In genomic region chr11:73493838-73494598, GRCh38 we compare ENCODE assay signal across 10 cellular contexts.
DNase-seq lines count a peak whose midpoint lies in the region; ATAC-seq, FAIRE-seq and TF ChIP-seq lines count a peak whose summit lies in the region.
"Had no signal": no experiment of that assay in that cellular context is flagged by ENCODE, and none has a peak within 500 bp of the region (broad histone marks: within the 10 kb centered on the region; RNA-seq: fewer than 3 reads in every experiment).

No MANE protein-coding gene starts in this region.

- ATAC-seq in A549 (peak in 1 of 2 experiments; percentile 71; a peak in 3 of 6 replicates), HG03439 (IDR thresholded peaks at IDR 0.05; ENCODE audit: unreplicated experiment) (no peak), natural killer cell (no peak), GM18907 (IDR thresholded peaks at IDR 0.05; ENCODE audit: unreplicated experiment) (no peak)

- H3K9me3 Mint-ChIP-seq in natural killer cell (no peaks in the 10 kb centered on the region), mesothelial cell of epicardium (peaks cover 14% of the 10 kb centered on the region)

- H3K36me3 Mint-ChIP-seq in natural killer cell (no peaks in the 10 kb centered on the region), mesothelial cell of epicardium (peaks cover 27% of the 10 kb centered on the region)

- intact Hi-C loops in natural killer cell (cut with micrococcal nuclease): no loop called here

- POLR2A ChIA-PET in A549 (lab: Yijun Ruan, JAX): no interaction called here

- WGBS in A549 (ENCODE audit: missing lambda C conversion rate): 79% methylated on average over 2 of the region's 2 CpGs
- 76% methylated on average over 2 of the region's 2 CpGs for WGBS in HUES64

- H3K4me3 Mint-ChIP-seq in natural killer cell: no peak overlapping the region
- no peak overlapping the region for H3K4me3 Mint-ChIP-seq in mesothelial cell of epicardium
- H3K4me3 Mint-ChIP-seq: activated T-helper 1 cell treated with anti-CD3 and anti-CD28 coated beads, Interleukin-12 subunit alpha, Interleukin-12 subunit beta, Interleukin-2, Interleukin-4 antibody, amounts not matched to agents 30 ng/mL and 10 ng/mL and 1 ng/mL, durations not matched to agents 14 hours and 24 hours and 36 hours had no signal

- no peak overlapping the region for H3K27ac ChIP-seq in A549
- H3K27ac ChIP-seq in HUES64 (ENCODE audit: low read depth, low read length): peak overlapping the region; percentile 60
- H3K27ac ChIP-seq: BLaER1 had no signal

- H3K9me3 ChIP-seq in A549 (no peaks in the 10 kb centered on the region), HUES64 (ENCODE audit: insufficient read depth, low read depth, low read length) (no peaks in the 10 kb centered on the region)

- peak in 1 of 2 experiments; percentile 38 for DNase-seq in A549 (ENCODE audit: low read depth in 1 of 2, low spot score in 1 of 2)
- peak; percentile 64 for DNase-seq in choroid plexus epithelial cell (ENCODE audit: low read depth)
- DNase-seq in kidney glomerular epithelial cell (lab: John Stamatoyannopoulos, UW): peak; percentile 27
- DNase-seq in natural killer cell: no peak
- DNase-seq in mesothelial cell of epicardium (ENCODE audit: low spot score in 2 of 2, unreplicated experiment in 2 of 2): no peak

- H3K4me1 Mint-ChIP-seq in natural killer cell: peaks cover 21 to 24% of the 10 kb centered on the region in 2 donors
- peaks cover 3% of the 10 kb centered on the region for H3K4me1 Mint-ChIP-seq in mesothelial cell of epicardium

- no peak overlapping the region for H3K4me2 ChIP-seq in A549
- H3K4me2 ChIP-seq: BLaER1 had no signal

- H3K27ac Mint-ChIP-seq in natural killer cell (no peak overlapping the region), mesothelial cell of epicardium (no peak overlapping the region)
- H3K27ac Mint-ChIP-seq: activated T-helper 1 cell treated with anti-CD3 and anti-CD28 coated beads, Interleukin-12 subunit alpha, Interleukin-12 subunit beta, Interleukin-2, Interleukin-4 antibody, amounts not matched to agents 30 ng/mL and 10 ng/mL and 1 ng/mL, durations not matched to agents 14 hours and 24 hours and 36 hours had no signal

- H3K36me3 ChIP-seq in HUES64 (ENCODE audit: insufficient read depth, low read length): no peaks in the 10 kb centered on the region

- 0 out of 3 replicates have a peak, but pooled peaks cover 11% of the 10 kb centered on the region for H3K4me1 ChIP-seq in A549
- peaks cover 19% of the 10 kb centered on the region; the same call in 1 of the 2 replicates for H3K4me1 ChIP-seq in HUES64 (ENCODE audit: insufficient read depth, low read length)
- H3K4me1 ChIP-seq: BLaER1 had no signal

- H3K4me3 ChIP-seq in A549 (no peak overlapping the region), HUES64 (ENCODE audit: low read length) (no peak overlapping the region), choroid plexus epithelial cell (ENCODE audit: low read depth, low read length) (no peak overlapping the region)
- H3K4me3 ChIP-seq: BLaER1 had no signal

- no peaks in the 10 kb centered on the region for H3K27me3 Mint-ChIP-seq in natural killer cell (ENCODE audit: low read depth in 2 of 2)
- H3K27me3 Mint-ChIP-seq in mesothelial cell of epicardium (ENCODE audit: low read depth): no peaks in the 10 kb centered on the region

- CTCF ChIA-PET in A549 (lab: Yijun Ruan, JAX): interaction anchor here (0.6 to 2.1 kb wide), 4 partner anchors 13 to 132 kb away, joined by 3 to 9 read pairs (median 4); no protein-coding TSS in a partner anchor

- no peak for TF ChIP-seq CTCF in A549 (IDR thresholded peaks at IDR 0.05)
- TF ChIP-seq CTCF in choroid plexus epithelial cell (conservative IDR thresholded peaks at IDR 0.05; ENCODE audit: low read depth, low read length): no peak
- TF ChIP-seq CTCF in natural killer cell (IDR thresholded peaks at IDR 0.05): no peak
- TF ChIP-seq CTCF in mesothelial cell of epicardium (IDR thresholded peaks at IDR 0.05; ENCODE audit: unreplicated experiment): no peak

- no peak for TF ChIP-seq RAD21 in A549 (conservative IDR thresholded peaks at IDR 0.05 in 1 of 2, IDR thresholded peaks at IDR 0.05 in 1 of 2)

- no peak for TF ChIP-seq POLR2A in A549 (IDR thresholded peaks at IDR 0.05; ENCODE audit: low read length)

- peak; percentile 68 for FAIRE-seq in A549 (lab: Jason Lieb, UNC)

- TF ChIP-seq EP300 in A549 (IDR thresholded peaks at IDR 0.05): no peak

- H3K9ac ChIP-seq in HUES64 (ENCODE audit: low read depth, low read length): 0 out of 2 replicates have a peak overlapping the region, but pooled peaks have one; percentile 27
- H3K9ac ChIP-seq: BLaER1 had no signal

- H3K27me3 ChIP-seq in HUES64 (ENCODE audit: insufficient read depth, low read length): no peaks in the 10 kb centered on the region
- H3K27me3 ChIP-seq: BLaER1 had no signal

TF ChIP-seq in A549, 52 proteins besides CTCF, POLR2A, EP300 and RAD21:
- no peak for TF ChIP-seq ATOH8 (CRISPR knock-in tag; IDR thresholded peaks at IDR 0.05; ENCODE audit: low read depth)
- TF ChIP-seq HMGXB4 (CRISPR knock-in tag; IDR thresholded peaks at IDR 0.05; ENCODE audit: borderline replicate concordance): no peak
- TF ChIP-seq HDAC2 (IDR thresholded peaks at IDR 0.05): no peak
- TF ChIP-seq ELK1 (IDR thresholded peaks at IDR 0.05; ENCODE audit: low read depth, low read length): no peak
- no peak for TF ChIP-seq NR3C1 (IDR thresholded peaks at IDR 0.05)
TF ChIP-seq in A549: peak in this region for 0.

Comparison
In these comparisons a context has a peak if more than half of its experiments do, and no peak if none do; other contexts are left out.
1. DNase-seq: peak in choroid plexus epithelial cell (single experiment) and kidney glomerular epithelial cell (single experiment); none in natural killer cell (single experiment) and mesothelial cell of epicardium (0 of 2).